ENCODE assay signal across 14 cellular contexts in genomic region chr4:76426272-76426671, GRCh38. TPM values are rescaled to one million over a fixed set of nuclear protein-coding genes. Genes with fewer than 3 reads are reported as not detected.
DNase-seq lines count a peak whose midpoint lies in the region; FAIRE-seq and TF ChIP-seq lines count a peak whose summit lies in the region.
"Had no signal": no experiment of that assay in that cellular context is flagged by ENCODE, and none has a peak within 500 bp of the region (broad histone marks: within the 10 kb centered on the region; RNA-seq: fewer than 3 reads in every experiment).

No MANE protein-coding gene starts in this region.

- H3K27ac Mint-ChIP-seq in chondrocyte (ENCODE audit: unreplicated experiment): no peak overlapping the region

- no peaks in the 10 kb centered on the region for H3K9me3 Mint-ChIP-seq in chondrocyte (ENCODE audit: low read depth)
- H3K9me3 Mint-ChIP-seq: CD4-positive, alpha-beta memory T cell had no signal

- H3K4me3 Mint-ChIP-seq in chondrocyte (ENCODE audit: unreplicated experiment): no peak overlapping the region
- H3K4me3 Mint-ChIP-seq: CD4-positive, alpha-beta memory T cell had no signal

- no peaks in the 10 kb centered on the region for H3K36me3 ChIP-seq in mesendoderm (ENCODE audit: control insufficient read depth, insufficient read depth, low read length)
- H3K36me3 ChIP-seq: heart left ventricle had no signal

- DNase-seq in D721Med (ENCODE audit: insufficient read length, low spot score): no peak
- DNase-seq in HT-29 (ENCODE audit: low spot score): peak; percentile 40
- no peak for DNase-seq in chondrocyte (ENCODE audit: low spot score)
- DNase-seq in mesendoderm: peak; percentile 39
- no peak for DNase-seq in NCI-H446 treated with DMSO at 0.1 percent for 48 hours (lab: John Stamatoyannopoulos, UW)
- DNase-seq in SW480 (ENCODE audit: low spot score): no peak
- no peak for DNase-seq in iPS-NIHi7 (ENCODE audit: extremely low spot score)
- DNase-seq: activated CD4-positive, alpha-beta T cell treated with anti-CD3 and anti-CD28 coated beads, Interleukin-2, amount 50 U/mL, for 4 hours; CD4-positive, alpha-beta memory T cell; heart left ventricle; NCI-H524 treated with DMSO at 0.1 percent for 48 hours had no signal

- H2BK15ac ChIP-seq in mesendoderm (replicated peaks; ENCODE audit: low read depth): no peak overlapping the region

- no peaks in the 10 kb centered on the region for H3K79me1 ChIP-seq in mesendoderm (ENCODE audit: low read length)

- no peak overlapping the region for H2BK5ac ChIP-seq in mesendoderm (ENCODE audit: low read length)

- no peak overlapping the region for H3K4me3 ChIP-seq in mesendoderm (ENCODE audit: low read length)
- H3K4me3 ChIP-seq: heart left ventricle, lung had no signal

- H4K8ac ChIP-seq in mesendoderm (ENCODE audit: low read depth, low read length): no peak overlapping the region

- no CpG with 5 or more reads among the region's 2 CpGs for WGBS in mesendoderm (ENCODE audit: extremely low coverage, insufficient coverage, low lambda C conversion rate)

- FAIRE-seq in D721Med (lab: Jason Lieb, UNC): no peak

- H3K4me1 ChIP-seq in mesendoderm (ENCODE audit: control insufficient read depth, low read depth, low read length): no peaks in the 10 kb centered on the region

- no peak overlapping the region for H3K4me2 ChIP-seq in mesendoderm (ENCODE audit: low read length)

- no peak overlapping the region for H4K5ac ChIP-seq in mesendoderm (ENCODE audit: low read length)

- TF ChIP-seq CTCF in D721Med (IDR thresholded peaks at IDR 0.05; ENCODE audit: insufficient read depth, missing control alignments) (peak; percentile 33), chondrocyte (IDR thresholded peaks at IDR 0.05) (peak; percentile 66)

- no peak overlapping the region for H3K18ac ChIP-seq in mesendoderm (ENCODE audit: low read length)

- no peaks in the 10 kb centered on the region for H3K36me3 Mint-ChIP-seq in chondrocyte (ENCODE audit: low read depth)
- H3K36me3 Mint-ChIP-seq: CD4-positive, alpha-beta memory T cell had no signal

- H3K79me2 ChIP-seq in mesendoderm (ENCODE audit: control insufficient read depth, insufficient read depth, low read length): no peaks in the 10 kb centered on the region

- H3K4me1 Mint-ChIP-seq in chondrocyte (ENCODE audit: low read depth): no peaks in the 10 kb centered on the region

- no peaks in the 10 kb centered on the region for H3K27me3 ChIP-seq in mesendoderm (ENCODE audit: insufficient read depth, low read length, poor library complexity)

- H2BK120ac ChIP-seq in mesendoderm (ENCODE audit: low read depth, low read length): no peak overlapping the region

- no peaks in the 10 kb centered on the region for H3K27me3 Mint-ChIP-seq in chondrocyte (ENCODE audit: low read depth)

- H3K9ac ChIP-seq in mesendoderm (ENCODE audit: low read length): no peak overlapping the region

- H3K27ac ChIP-seq in mesendoderm (ENCODE audit: low read depth, low read length): no peak overlapping the region
- H3K27ac ChIP-seq: heart left ventricle, RWPE1 had no signal

- H3K23ac ChIP-seq in mesendoderm (ENCODE audit: low read length): no peak overlapping the region

- no peak overlapping the region for H2AK5ac ChIP-seq in mesendoderm (ENCODE audit: low read length)

- no peak overlapping the region for H3K56ac ChIP-seq in mesendoderm (ENCODE audit: low read length)

- no peak overlapping the region for H3K4ac ChIP-seq in mesendoderm (ENCODE audit: low read depth, low read length)

RNA-seq across cellular contexts. Expression of gene CCDC158, which starts 5.3 kb away (rescaled TPM):
- total RNA-seq in HT-29 (2014; rRNA removed; shearing (Covaris generic)): not detected in 2 replicates
- not detected in 3 replicates for total RNA-seq in chondrocyte
- not detected for polyA plus RNA-seq in mesendoderm (2013, experiment 1 of 2)
- polyA plus RNA-seq in mesendoderm (2013, experiment 2 of 2): not detected
- total RNA-seq: CD4-positive, alpha-beta memory T cell; HT1080 had no signal
- polyA plus RNA-seq: CD4-positive, alpha-beta memory T cell had no signal

RNA-seq across cellular contexts. Expression of gene SHROOM3, which starts 8.8 kb away (rescaled TPM):
- total RNA-seq in HT-29 (2014; rRNA removed; shearing (Covaris generic)): 62.1 and 70.6 TPM in 2 replicates
- 29.2 to 43.4 TPM (median 42.7 TPM) in 3 replicates for total RNA-seq in chondrocyte
- polyA plus RNA-seq in mesendoderm (2013, experiment 1 of 2): 9.4 TPM
- 10.0 TPM for polyA plus RNA-seq in mesendoderm (2013, experiment 2 of 2)
- total RNA-seq: CD4-positive, alpha-beta memory T cell had no signal
- polyA plus RNA-seq: CD4-positive, alpha-beta memory T cell had no signal

Comparison
In these comparisons a context has a peak if more than half of its experiments do, and no peak if none do; other contexts are left out.
1. DNase-seq: peak in HT-29 (single experiment) and mesendoderm (single experiment); none in D721Med (single experiment), chondrocyte (single experiment), NCI-H446 treated with DMSO at 0.1 percent for 48 hours (single experiment), SW480 (single experiment) and iPS-NIHi7 (single experiment).